Comparison of ENCODE assay signal across 1 cellular context in genomic region chr2:38797276-38797675, GRCh38.
TF ChIP-seq lines count a peak whose summit lies in the region.

No MANE protein-coding gene starts in this region.

TF ChIP-seq in SK-N-SH treated with all-trans-retinoic acid at 6 μM for 48 hours, 23 proteins besides CTCF, POLR2A, EP300 and RAD21 (continued from another document):
- TF ChIP-seq, protein P1, sequence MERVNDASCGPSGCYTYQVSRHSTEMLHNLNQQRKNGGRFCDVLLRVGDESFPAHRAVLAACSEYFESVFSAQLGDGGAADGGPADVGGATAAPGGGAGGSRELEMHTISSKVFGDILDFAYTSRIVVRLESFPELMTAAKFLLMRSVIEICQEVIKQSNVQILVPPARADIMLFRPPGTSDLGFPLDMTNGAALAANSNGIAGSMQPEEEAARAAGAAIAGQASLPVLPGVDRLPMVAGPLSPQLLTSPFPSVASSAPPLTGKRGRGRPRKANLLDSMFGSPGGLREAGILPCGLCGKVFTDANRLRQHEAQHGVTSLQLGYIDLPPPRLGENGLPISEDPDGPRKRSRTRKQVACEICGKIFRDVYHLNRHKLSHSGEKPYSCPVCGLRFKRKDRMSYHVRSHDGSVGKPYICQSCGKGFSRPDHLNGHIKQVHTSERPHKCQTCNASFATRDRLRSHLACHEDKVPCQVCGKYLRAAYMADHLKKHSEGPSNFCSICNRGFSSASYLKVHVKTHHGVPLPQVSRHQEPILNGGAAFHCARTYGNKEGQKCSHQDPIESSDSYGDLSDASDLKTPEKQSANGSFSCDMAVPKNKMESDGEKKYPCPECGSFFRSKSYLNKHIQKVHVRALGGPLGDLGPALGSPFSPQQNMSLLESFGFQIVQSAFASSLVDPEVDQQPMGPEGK (CRISPR knock-in tag; IDR thresholded peaks at IDR 0.05; ENCODE audit: borderline replicate concordance) = peak; percentile 85; the same call in 1 of the 2 replicates
- TF ChIP-seq ISL1 (CRISPR knock-in tag; IDR thresholded peaks at IDR 0.05) (peak; percentile 100), GLIS3 (CRISPR knock-in tag; IDR thresholded peaks at IDR 0.05) (peak; percentile 93), RARB (CRISPR knock-in tag; IDR thresholded peaks at IDR 0.05) (no peak), ZFP3 (CRISPR knock-in tag; IDR thresholded peaks at IDR 0.05) (peak; percentile 75), TSHZ2 (CRISPR knock-in tag; IDR thresholded peaks at IDR 0.05) (no peak), ZNF8 (CRISPR knock-in tag; IDR thresholded peaks at IDR 0.05) (no peak), ZNF565 (CRISPR knock-in tag; conservative IDR thresholded peaks at IDR 0.05; ENCODE audit: low read depth) (no peak), ESRRG (CRISPR knock-in tag; IDR thresholded peaks at IDR 0.05) (peak; percentile 78; the same call in 1 of the 2 replicates), ZFP30 (CRISPR knock-in tag; IDR thresholded peaks at IDR 0.05) (no peak), CSDC2 (CRISPR knock-in tag; IDR thresholded peaks at IDR 0.05) (no peak), TOX (CRISPR knock-in tag; IDR thresholded peaks at IDR 0.05; ENCODE audit: borderline replicate concordance) (no peak), OSR1 (CRISPR knock-in tag; IDR thresholded peaks at IDR 0.05) (no peak), ZNF70 (CRISPR knock-in tag; IDR thresholded peaks at IDR 0.05) (no peak), CSRNP3 (CRISPR knock-in tag; IDR thresholded peaks at IDR 0.05) (no peak), SNAI2 (CRISPR knock-in tag; IDR thresholded peaks at IDR 0.05) (peak; percentile 88; the same call in 1 of the 2 replicates), PPARA (CRISPR knock-in tag; IDR thresholded peaks at IDR 0.05; ENCODE audit: borderline replicate concordance) (no peak), ZC3H10 (CRISPR knock-in tag; IDR thresholded peaks at IDR 0.05) (no peak)
- TF ChIP-seq, protein P2, sequence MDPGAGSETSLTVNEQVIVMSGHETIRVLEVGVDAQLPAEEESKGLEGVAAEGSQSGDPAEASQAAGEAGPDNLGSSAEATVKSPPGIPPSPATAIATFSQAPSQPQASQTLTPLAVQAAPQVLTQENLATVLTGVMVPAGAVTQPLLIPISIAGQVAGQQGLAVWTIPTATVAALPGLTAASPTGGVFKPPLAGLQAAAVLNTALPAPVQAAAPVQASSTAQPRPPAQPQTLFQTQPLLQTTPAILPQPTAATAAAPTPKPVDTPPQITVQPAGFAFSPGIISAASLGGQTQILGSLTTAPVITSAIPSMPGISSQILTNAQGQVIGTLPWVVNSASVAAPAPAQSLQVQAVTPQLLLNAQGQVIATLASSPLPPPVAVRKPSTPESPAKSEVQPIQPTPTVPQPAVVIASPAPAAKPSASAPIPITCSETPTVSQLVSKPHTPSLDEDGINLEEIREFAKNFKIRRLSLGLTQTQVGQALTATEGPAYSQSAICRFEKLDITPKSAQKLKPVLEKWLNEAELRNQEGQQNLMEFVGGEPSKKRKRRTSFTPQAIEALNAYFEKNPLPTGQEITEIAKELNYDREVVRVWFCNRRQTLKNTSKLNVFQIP (CRISPR knock-in tag; IDR thresholded peaks at IDR 0.05; ENCODE audit: borderline replicate concordance, low read depth) = no peak
